ENCODE assay signal across 8 cellular contexts in the genomic region with DNA sequence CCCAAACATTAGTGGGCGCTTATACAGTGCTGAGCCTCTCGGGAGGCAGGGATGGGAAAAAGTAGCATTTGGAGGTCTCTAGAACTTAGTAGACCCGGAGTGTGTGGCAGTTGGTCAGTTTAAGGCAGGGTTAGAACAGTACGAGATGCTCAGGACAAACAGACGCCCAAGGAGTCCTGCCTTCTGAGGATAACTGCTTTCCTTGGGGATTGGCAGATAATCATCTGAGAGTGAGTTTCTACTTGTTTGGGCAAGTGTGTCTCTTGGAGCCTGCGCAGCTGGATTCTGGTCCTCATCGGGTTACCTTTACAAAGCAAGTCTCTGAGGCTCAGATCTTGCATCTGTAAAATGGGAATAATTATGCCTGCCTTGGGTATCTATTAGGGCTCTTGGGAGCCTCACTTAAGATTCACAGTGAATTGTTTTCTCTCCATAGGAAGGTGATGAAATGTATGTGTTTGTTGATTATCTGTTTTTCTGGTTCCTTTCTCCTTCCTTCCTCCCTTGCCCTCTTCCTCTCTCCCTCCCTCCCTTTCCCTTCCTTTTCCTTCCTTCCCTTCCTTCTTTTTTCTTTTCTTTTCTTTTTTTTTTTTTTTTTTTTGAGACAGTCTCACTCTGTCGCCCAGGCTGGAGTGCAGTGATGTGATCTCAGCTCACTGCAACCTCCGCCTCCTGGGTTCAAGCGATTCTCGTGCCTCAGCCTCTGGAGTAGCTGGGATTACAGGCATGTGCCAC. TPM values are rescaled to one million over a fixed set of nuclear protein-coding genes. Genes with fewer than 3 reads are reported as not detected.
DNase-seq lines count a peak whose midpoint lies in the region; ATAC-seq, FAIRE-seq and TF ChIP-seq lines count a peak whose summit lies in the region.

No MANE protein-coding gene starts in this region.

- DNase-seq in EL (peak; percentile 25), OCI-LY7 (ENCODE audit: low spot score) (peak; percentile 18), endothelial cell of umbilical vein (ENCODE audit: low read depth, low spot score) (peak; percentile 35), DMS153 (lab: John Stamatoyannopoulos, UW) (no peak), superior temporal gyrus (ENCODE audit: extremely low spot score) (no peak), GM19238 (ENCODE audit: insufficient read length, low spot score) (no peak)

- no peak for ATAC-seq in HG02759 (IDR thresholded peaks at IDR 0.05; ENCODE audit: unreplicated experiment)

- POLR2A ChIA-PET in OCI-LY7 (lab: Charles Lee) = interaction anchor here (0.5 kb wide), 1 partner anchor 11 kb away, joined by 3 read pairs; no protein-coding TSS in a partner anchor
- POLR2A ChIA-PET in endothelial cell of umbilical vein (lab: Charles Lee) = interaction anchor here (0.6 to 1.6 kb wide), 2 partner anchors 23 to 43 kb away, joined by 4 to 6 read pairs; no protein-coding TSS in a partner anchor

- H3K9ac ChIP-seq in endothelial cell of umbilical vein (replicated peaks; ENCODE audit: extremely low read depth, insufficient read depth, low read length) (peak overlapping the region; percentile 88), parathyroid adenoma (no peak overlapping the region)

- intact Hi-C loops in OCI-LY7 (cut with micrococcal nuclease; ENCODE audit: unreplicated experiment) (loop anchor here (2.0 to 10.0 kb wide), 2 partner anchors 83 to 279 kb away; no protein-coding TSS in a partner anchor), endothelial cell of umbilical vein (cut with micrococcal nuclease) (loop anchor here (2.0 to 5.0 kb wide), 2 partner anchors 27 to 41 kb away; no protein-coding TSS in a partner anchor)

- H2AFZ ChIP-seq in OCI-LY7 (ENCODE audit: low read length) (no peak overlapping the region), endothelial cell of umbilical vein (ENCODE audit: low read depth, low read length) (no peak overlapping the region), parathyroid adenoma (no peak overlapping the region)

- H3K9me3 ChIP-seq in OCI-LY7 (ENCODE audit: low read length) = no peaks in the 10 kb centered on the region
- no peaks in the 10 kb centered on the region for H3K9me3 ChIP-seq in endothelial cell of umbilical vein (replicated peaks; ENCODE audit: control insufficient read depth, insufficient read depth, low read length)
- H3K9me3 ChIP-seq in parathyroid adenoma (ENCODE audit: control insufficient read depth, low read length) = no peaks in the 10 kb centered on the region

- BruUV-seq in OCI-LY7 (replicated peaks; lab: Mats Ljungman, UMichigan) (no TSS peak), endothelial cell of umbilical vein (replicated peaks; lab: Mats Ljungman, UMichigan) (no TSS peak)

- no peak for TF ChIP-seq POLR2A in endothelial cell of umbilical vein (IDR thresholded peaks at IDR 0.05; ENCODE audit: low read depth, low read length)

- H3K4me1 ChIP-seq in OCI-LY7 (ENCODE audit: insufficient read depth, low read length, poor library complexity, severe bottlenecking) (peaks cover 46% of the 10 kb centered on the region), endothelial cell of umbilical vein (ENCODE audit: control insufficient read depth, extremely low read depth, insufficient read depth, low read length) (peaks cover 53% of the 10 kb centered on the region), parathyroid adenoma (peaks cover 20% of the 10 kb centered on the region)

- peaks cover 35% of the 10 kb centered on the region for H3K36me3 ChIP-seq in OCI-LY7 (ENCODE audit: insufficient read depth, low read length)
- no peaks in the 10 kb centered on the region for H3K36me3 ChIP-seq in endothelial cell of umbilical vein (ENCODE audit: control insufficient read depth in 2 of 2, extremely low read depth in 1 of 2, insufficient read depth in 2 of 2, low read length in 2 of 2)
- no peaks in the 10 kb centered on the region for H3K36me3 ChIP-seq in parathyroid adenoma (ENCODE audit: control insufficient read depth, insufficient read depth, low read length)

- H4K20me1 ChIP-seq in OCI-LY7 (ENCODE audit: insufficient read depth, low read length) = peaks cover 37% of the 10 kb centered on the region
- H4K20me1 ChIP-seq in endothelial cell of umbilical vein (replicated peaks; ENCODE audit: control insufficient read depth, extremely low read depth, insufficient read depth, low read length) = peaks cover 10% of the 10 kb centered on the region

- no peak for TF ChIP-seq CTCF in OCI-LY7 (conservative IDR thresholded peaks at IDR 0.05; ENCODE audit: low read length)
- no peak for TF ChIP-seq CTCF in endothelial cell of umbilical vein (IDR thresholded peaks at IDR 0.05; ENCODE audit: extremely low read depth in 1 of 2, insufficient read depth in 1 of 2, low read depth in 1 of 2, low read length in 2 of 2)
- no peak for TF ChIP-seq CTCF in parathyroid adenoma (IDR thresholded peaks at IDR 0.05)

- H3K4me3 ChIP-seq in OCI-LY7 (ENCODE audit: low read depth, low read length, poor library complexity, severe bottlenecking) = peak overlapping the region; percentile 85
- H3K4me3 ChIP-seq in endothelial cell of umbilical vein (replicated peaks in 1 of 3; ENCODE audit: insufficient read depth in 1 of 3, low read depth in 1 of 3, low read length in 3 of 3) = peak overlapping the region; percentile 66 to 90 (median 86)
- peak overlapping the region; percentile 62 for H3K4me3 ChIP-seq in parathyroid adenoma (ENCODE audit: low read depth, low read length)

- H3K9me2 ChIP-seq in OCI-LY7 (ENCODE audit: insufficient read depth, low read length) = no peaks in the 10 kb centered on the region

- peak; percentile 4 for FAIRE-seq in endothelial cell of umbilical vein (lab: Jason Lieb, UNC)

- H3K4me2 ChIP-seq in OCI-LY7 (ENCODE audit: low read length) (peak overlapping the region; percentile 98), endothelial cell of umbilical vein (ENCODE audit: insufficient read depth, low read length) (peak overlapping the region; percentile 72), parathyroid adenoma (ENCODE audit: low read length) (peak overlapping the region; percentile 81)

- H3K27ac ChIP-seq in OCI-LY7 (ENCODE audit: low read depth, low read length, poor library complexity, severe bottlenecking) (peak overlapping the region; percentile 83), endothelial cell of umbilical vein (ENCODE audit: insufficient read depth, low read depth, low read length) (no peak overlapping the region), parathyroid adenoma (peak overlapping the region; percentile 70)

- H3K27me3 ChIP-seq in endothelial cell of umbilical vein (ENCODE audit: control insufficient read depth in 2 of 2, insufficient read depth in 2 of 2, low read length in 2 of 2) = no peaks in the 10 kb centered on the region
- no peaks in the 10 kb centered on the region for H3K27me3 ChIP-seq in parathyroid adenoma (ENCODE audit: control insufficient read depth, insufficient read depth, low read length)

- dilution Hi-C loops in endothelial cell of umbilical vein (cut with MboI; ENCODE audit: extremely low pct_ligation_motif_present, low sequenced_read_pairs) = no loop called here

- peaks cover 64% of the 10 kb centered on the region for H3K79me2 ChIP-seq in OCI-LY7 (ENCODE audit: insufficient read depth, low read depth, low read length)
- peaks cover 63% of the 10 kb centered on the region for H3K79me2 ChIP-seq in endothelial cell of umbilical vein (ENCODE audit: control insufficient read depth, insufficient read depth, low read length)
- H3K79me2 ChIP-seq in parathyroid adenoma = peaks cover 38% of the 10 kb centered on the region

- CTCF ChIA-PET in OCI-LY7 (lab: Charles Lee; ENCODE audit: unreplicated experiment) = interaction anchor here (0.6 kb wide), 1 partner anchor 117 kb away, joined by 3 read pairs; no protein-coding TSS in a partner anchor
- CTCF ChIA-PET in endothelial cell of umbilical vein (lab: Charles Lee) = interaction anchor here (0.6 to 1.2 kb wide), 4 partner anchors 11 to 46 kb away, joined by 3 to 7 read pairs (median 6); no protein-coding TSS in a partner anchor

- H3K9me1 ChIP-seq in endothelial cell of umbilical vein (replicated peaks; ENCODE audit: control insufficient read depth, extremely low read depth, insufficient read depth, low read length) = no peaks in the 10 kb centered on the region

TF ChIP-seq in endothelial cell of umbilical vein, 7 proteins besides CTCF, POLR2A, EP300 and RAD21:
- TF ChIP-seq POLR2AphosphoS5 (IDR thresholded peaks at IDR 0.05; ENCODE audit: insufficient read depth, low read depth, low read length) (no peak), EZH2 (IDR thresholded peaks at IDR 0.05; ENCODE audit: borderline replicate concordance, low read depth, low read length, severe bottlenecking) (no peak), FOS (IDR thresholded peaks at IDR 0.05; ENCODE audit: borderline replicate concordance, insufficient read depth, low read length) (no peak)
- TF ChIP-seq, protein P1, sequence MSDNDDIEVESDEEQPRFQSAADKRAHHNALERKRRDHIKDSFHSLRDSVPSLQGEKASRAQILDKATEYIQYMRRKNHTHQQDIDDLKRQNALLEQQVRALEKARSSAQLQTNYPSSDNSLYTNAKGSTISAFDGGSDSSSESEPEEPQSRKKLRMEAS (IDR thresholded peaks at IDR 0.05; ENCODE audit: insufficient read depth, insufficient read length) = no peak

RNA-seq across cellular contexts. Expression of a gene that starts 2.0 kb away (rescaled TPM):
- 84.2 and 89.4 TPM in 2 replicates for total RNA-seq in OCI-LY7 (2014; rRNA removed; shearing (Covaris generic))
- total RNA-seq in OCI-LY7 (2022) (210 and 224 TPM in 2 replicates), endothelial cell of umbilical vein (248 and 256 TPM in 2 replicates)
- polyA plus RNA-seq in endothelial cell of umbilical vein = 35.6 and 38.5 TPM in 2 replicates
- polyA plus RNA-seq in endothelial cell of umbilical vein (2011; cell fraction: cytosol; rRNA removed) = 47.2 and 56.3 TPM in 2 replicates
- polyA plus RNA-seq in endothelial cell of umbilical vein (2011; cell fraction: nucleus; rRNA removed) = 186 and 194 TPM in 2 replicates
- 126 and 147 TPM in 2 replicates for polyA plus RNA-seq in endothelial cell of umbilical vein (2012)
- 142 and 143 TPM in 2 replicates for polyA minus RNA-seq in endothelial cell of umbilical vein
- 62.0 TPM for polyA minus RNA-seq in endothelial cell of umbilical vein (2011; cell fraction: cytosol; rRNA and poly(A)+ RNA removed)
- 93.2 and 110 TPM in 2 replicates for polyA minus RNA-seq in endothelial cell of umbilical vein (2011; cell fraction: nucleus; rRNA and poly(A)+ RNA removed)

Comparison
In these comparisons a context has a peak if more than half of its experiments do, and no peak if none do; other contexts are left out.
1. DNase-seq: peak in EL (single experiment), OCI-LY7 (single experiment) and endothelial cell of umbilical vein (single experiment); none in DMS153 (single experiment), superior temporal gyrus (single experiment) and GM19238 (single experiment).
2. Peak in every context shown above with its lines, with median percentiles within 50 percentile points of each other: H3K4me2 ChIP-seq and H3K4me3 ChIP-seq.